Comparison of ENCODE assay signal across 8 cellular contexts in genomic region chr22:19291580-19292261, GRCh38. TPM values are rescaled to one million over a fixed set of nuclear protein-coding genes. Genes with fewer than 3 reads are reported as not detected.
DNase-seq lines count a peak whose midpoint lies in the region; ATAC-seq lines count a peak whose summit lies in the region.

TSS of gene CLTCL1 (minus strand) at chr22:19291719. CDS start at chr22:19291641, 78 bp downstream.

- H3K4me1 Mint-ChIP-seq in activated CD8-positive, alpha-beta T cell treated with anti-CD3 and anti-CD28 coated beads, Interleukin-2, amount 10 ng/mL, durations not matched to agents 7 days and 5 days (ENCODE audit: low read depth), result peaks cover 27% of the 10 kb centered on the region

- H3K27me3 Mint-ChIP-seq in activated CD8-positive, alpha-beta T cell treated with anti-CD3 and anti-CD28 coated beads, Interleukin-2, amount 10 ng/mL, durations not matched to agents 7 days and 5 days (ENCODE audit: low read depth), result peaks cover 42% of the 10 kb centered on the region

- peak; percentile 73 for DNase-seq in EL
- peak; percentile 59 to 81 for DNase-seq in NCI-H446 (lab: John Stamatoyannopoulos, UW)
- peak; percentile 77 for DNase-seq in activated CD8-positive, alpha-beta T cell treated with anti-CD3 and anti-CD28 coated beads, Interleukin-2, amount 10 ng/mL, durations not matched to agents 7 days and 5 days
- DNase-seq in effector CD8-positive, alpha-beta T cell (lab: John Stamatoyannopoulos, UW), result peak; percentile 69
- peak; percentile 72 to 87 for DNase-seq in lung microvascular endothelial cell (ENCODE audit: low read depth in 2 of 2)
- peak; percentile 12 to 58 (median 52) for DNase-seq in stimulated activated CD4-positive, alpha-beta T cell treated with anti-CD3 and anti-CD28 coated beads, TNF-alpha, amount 100 ng/mL, for 1 hour (ENCODE audit: low read depth in 3 of 3, low spot score in 1 of 3)

- no peaks in the 10 kb centered on the region for H3K9me3 Mint-ChIP-seq in activated CD8-positive, alpha-beta T cell treated with anti-CD3 and anti-CD28 coated beads, Interleukin-2, amount 10 ng/mL, durations not matched to agents 7 days and 5 days (ENCODE audit: insufficient read depth)

- CTCF ChIA-PET in activated CD8-positive, alpha-beta T cell treated with anti-CD3 and anti-CD28 coated beads, Interleukin-2, amount 10 ng/mL, durations not matched to agents 7 days and 5 days (lab: Charles Lee), result interaction anchor here (1.9 kb wide), 1 partner anchor 112 kb away, joined by 7 read pairs; no protein-coding TSS in a partner anchor

- POLR2A ChIA-PET in activated CD8-positive, alpha-beta T cell treated with anti-CD3 and anti-CD28 coated beads, Interleukin-2, amount 10 ng/mL, durations not matched to agents 7 days and 5 days (lab: Charles Lee), result no interaction called here

- H3K4me3 Mint-ChIP-seq in activated CD8-positive, alpha-beta T cell treated with anti-CD3 and anti-CD28 coated beads, Interleukin-2, amount 10 ng/mL, durations not matched to agents 7 days and 5 days, result peak within 1 kb of the TSS; percentile 85

- peak; percentile 67 for ATAC-seq in HG02623 (IDR thresholded peaks at IDR 0.05; ENCODE audit: unreplicated experiment)
- peak; percentile 81 for ATAC-seq in activated CD8-positive, alpha-beta T cell treated with anti-CD3 and anti-CD28 coated beads, Interleukin-2, amount 10 ng/mL, durations not matched to agents 7 days and 5 days
- ATAC-seq in HG02840 (IDR thresholded peaks at IDR 0.05; ENCODE audit: low FRiP score, unreplicated experiment), result no peak

- H3K36me3 Mint-ChIP-seq in activated CD8-positive, alpha-beta T cell treated with anti-CD3 and anti-CD28 coated beads, Interleukin-2, amount 10 ng/mL, durations not matched to agents 7 days and 5 days (ENCODE audit: low read depth), result no peaks in the 10 kb centered on the region

- H3K27ac Mint-ChIP-seq in activated CD8-positive, alpha-beta T cell treated with anti-CD3 and anti-CD28 coated beads, Interleukin-2, amount 10 ng/mL, durations not matched to agents 7 days and 5 days, result peak within 1 kb of the TSS; percentile 65

RNA-seq across cellular contexts. Expression of gene CLTCL1, which starts in this region (rescaled TPM):
- under 1 TPM; 0.44 to 0.58 TPM for total RNA-seq in activated CD8-positive, alpha-beta T cell treated with anti-CD3 and anti-CD28 coated beads, Interleukin-2, amount 10 ng/mL, durations not matched to agents 7 days and 5 days
- 2.0 and 4.0 TPM in 2 replicates for total RNA-seq in lung microvascular endothelial cell

Comparison
In these comparisons a context has a peak if more than half of its experiments do, and no peak if none do; other contexts are left out.
1. Peak in DNase-seq and ATAC-seq in activated CD8-positive, alpha-beta T cell treated with anti-CD3 and anti-CD28 coated beads, Interleukin-2, amount 10 ng/mL, durations not matched to agents 7 days and 5 days; RNA of the gene not detected or under 1 TPM.